In genomic region chr12:18262514-18262913, GRCh38 we compare ENCODE assay signal across 28 cellular contexts. TPM values are rescaled to one million over a fixed set of nuclear protein-coding genes. Genes with fewer than 3 reads are reported as not detected.
A peak's percentile ranks its signal among the peaks of the same experiment; 100 is the strongest.
DNase-seq lines count a peak whose midpoint lies in the region; ATAC-seq, FAIRE-seq and TF ChIP-seq lines count a peak whose summit lies in the region.
"Had no signal": no experiment of that assay in that cellular context is flagged by ENCODE, and none has a peak within 500 bp of the region (broad histone marks: within the 10 kb centered on the region; RNA-seq: fewer than 3 reads in every experiment).

No MANE protein-coding gene starts in this region.

- ATAC-seq in GM18498 (IDR thresholded peaks at IDR 0.05; ENCODE audit: unreplicated experiment) = no peak
- ATAC-seq: upper lobe of right lung had no signal

- no peak for TF ChIP-seq CTCF in bronchial epithelial cell (IDR thresholded peaks at IDR 0.05; ENCODE audit: insufficient read depth, low read length, severe bottlenecking)
- TF ChIP-seq CTCF in kidney epithelial cell (IDR thresholded peaks at IDR 0.05; ENCODE audit: insufficient read depth, low read length, poor library complexity, severe bottlenecking) = no peak

- H3K36me3 ChIP-seq in bronchial epithelial cell (ENCODE audit: control insufficient read depth, insufficient read depth, low read length) (no peaks in the 10 kb centered on the region), kidney epithelial cell (ENCODE audit: control insufficient read depth, insufficient read depth, low read length) (no peaks in the 10 kb centered on the region)
- H3K36me3 ChIP-seq: BLaER1, upper lobe of right lung had no signal

- FAIRE-seq in bronchial epithelial cell (lab: Jason Lieb, UNC) = no peak
- FAIRE-seq: A204.1, endothelial cell of umbilical vein had no signal

- no peaks in the 10 kb centered on the region for H3K27me3 ChIP-seq in bronchial epithelial cell (ENCODE audit: control insufficient read depth, insufficient read depth, low read length)
- H3K27me3 ChIP-seq in kidney epithelial cell (ENCODE audit: control insufficient read depth, insufficient read depth, low read length) = no peaks in the 10 kb centered on the region
- H3K27me3 ChIP-seq: BLaER1, upper lobe of right lung had no signal

- no peak overlapping the region for H3K4me3 ChIP-seq in bronchial epithelial cell (ENCODE audit: low read depth, low read length)
- no peak overlapping the region for H3K4me3 ChIP-seq in kidney epithelial cell (ENCODE audit: low read depth, low read length)
- H3K4me3 ChIP-seq: BLaER1, upper lobe of right lung had no signal

- peak; percentile 24 for DNase-seq in A172 (ENCODE audit: low spot score)
- peak; percentile 60 for DNase-seq in M059J (ENCODE audit: low read depth)
- DNase-seq in bronchial epithelial cell (ENCODE audit: low read depth) = peak; percentile 94
- DNase-seq in kidney epithelial cell (ENCODE audit: low read depth) = peak; percentile 25
- no peak for DNase-seq in NCI-H2081 (lab: John Stamatoyannopoulos, UW)
- no peak for DNase-seq in mucosa of gallbladder (ENCODE audit: low spot score)
- DNase-seq in activated effector memory CD4-positive, alpha-beta T cell treated with anti-CD3 and anti-CD28 coated beads, Interleukin-2, amount 50 U/mL, for 16 hours = no peak
- DNase-seq: activated naive CD4-positive, alpha-beta T cell; activated T-cell treated with anti-CD3 and anti-CD28 coated beads, Interleukin-2, amount 50 U/mL, for 1 hour; caudate nucleus; COR-L47; H7; hypothalamus; islet precursor cell; MM.1S; naive B cell; NCI-H1417 treated with DMSO at 0.1 percent for 48 hours; NCI-H69; occipital lobe; retina; Right ventricle myocardium superior; SW 1271; upper lobe of right lung had no signal

RNA-seq across cellular contexts. Expression of gene PIK3C2G, which starts 1.2 kb away (rescaled TPM):
- total RNA-seq in A172 (2014; rRNA removed; shearing (Covaris generic)) = not detected in 2 replicates
- 0.02 TPM in 1 of 2 replicates, not detected in the other for total RNA-seq in M059J (2014; rRNA removed; shearing (Covaris generic))
- total RNA-seq in bronchial epithelial cell (0.26 and 1.0 TPM in 2 replicates), kidney epithelial cell (0.07 and 0.13 TPM in 2 replicates), mucosa of gallbladder (38.8 TPM)
- total RNA-seq: endothelial cell of umbilical vein, fibroblast of villous mesenchyme, H7, Right ventricle myocardium superior had no signal

Comparison
In these comparisons a context has a peak if more than half of its experiments do, and no peak if none do; other contexts are left out.
1. DNase-seq: peak in A172 (single experiment), M059J (single experiment), bronchial epithelial cell (single experiment) and kidney epithelial cell (single experiment); none in NCI-H2081 (0 of 2), mucosa of gallbladder (single experiment) and activated effector memory CD4-positive, alpha-beta T cell treated with anti-CD3 and anti-CD28 coated beads, Interleukin-2, amount 50 U/mL, for 16 hours (single experiment).
2. RNA of gene PIK3C2G, which starts 1.2 kb away (total RNA-seq): 38.8 TPM in mucosa of gallbladder (single experiment); 0.26 to 1.0 TPM in bronchial epithelial cell, 0.07 to 0.13 TPM in kidney epithelial cell, 0.02 TPM in M059J and not detected in A172; every median in the first group is over 10 times any median in the second.